ENCODE assay signal across 8 cellular contexts in the genomic region with DNA sequence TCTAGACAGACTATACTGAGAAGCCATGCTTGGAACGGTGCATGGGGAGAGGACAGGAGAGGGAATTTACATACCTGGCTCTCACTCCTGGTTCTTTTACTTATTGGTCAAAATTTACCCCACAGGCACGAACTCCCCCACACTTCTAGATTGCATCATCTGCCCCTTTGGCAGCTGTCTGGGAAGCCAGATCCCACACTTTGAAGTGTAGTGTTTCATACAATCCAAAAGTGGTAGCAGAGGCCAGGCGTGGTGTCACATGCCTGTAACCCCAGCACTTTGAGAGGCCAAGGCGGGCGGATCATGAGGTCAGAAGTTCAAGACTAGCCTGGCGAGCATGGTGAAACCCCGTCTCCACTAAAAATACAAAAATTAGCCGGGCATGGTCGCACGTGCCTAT. TPM values are rescaled to one million over a fixed set of nuclear protein-coding genes. Genes with fewer than 3 reads are reported as not detected.
"Had no signal": no experiment of that assay in that cellular context is flagged by ENCODE, and none has a peak within 500 bp of the region (broad histone marks: within the 10 kb centered on the region; RNA-seq: fewer than 3 reads in every experiment).

No MANE protein-coding gene starts in this region.

RNA-seq across cellular contexts. Expression of a gene that starts 5.1 kb away (rescaled TPM):
- total RNA-seq: HepG2, HT1080, IMR-90, M059J, NCI-H460, PC-3, SK-MEL-5 had no signal
- polyA plus RNA-seq: HepG2, IMR-90, SK-N-SH had no signal

RNA-seq across cellular contexts. Expression of a gene that starts 53.8 kb away (rescaled TPM):
- total RNA-seq: HepG2, HT1080, SK-MEL-5 had no signal
- polyA plus RNA-seq: HepG2 had no signal
